ENCODE assay signal across 8 cellular contexts in the genomic region with DNA sequence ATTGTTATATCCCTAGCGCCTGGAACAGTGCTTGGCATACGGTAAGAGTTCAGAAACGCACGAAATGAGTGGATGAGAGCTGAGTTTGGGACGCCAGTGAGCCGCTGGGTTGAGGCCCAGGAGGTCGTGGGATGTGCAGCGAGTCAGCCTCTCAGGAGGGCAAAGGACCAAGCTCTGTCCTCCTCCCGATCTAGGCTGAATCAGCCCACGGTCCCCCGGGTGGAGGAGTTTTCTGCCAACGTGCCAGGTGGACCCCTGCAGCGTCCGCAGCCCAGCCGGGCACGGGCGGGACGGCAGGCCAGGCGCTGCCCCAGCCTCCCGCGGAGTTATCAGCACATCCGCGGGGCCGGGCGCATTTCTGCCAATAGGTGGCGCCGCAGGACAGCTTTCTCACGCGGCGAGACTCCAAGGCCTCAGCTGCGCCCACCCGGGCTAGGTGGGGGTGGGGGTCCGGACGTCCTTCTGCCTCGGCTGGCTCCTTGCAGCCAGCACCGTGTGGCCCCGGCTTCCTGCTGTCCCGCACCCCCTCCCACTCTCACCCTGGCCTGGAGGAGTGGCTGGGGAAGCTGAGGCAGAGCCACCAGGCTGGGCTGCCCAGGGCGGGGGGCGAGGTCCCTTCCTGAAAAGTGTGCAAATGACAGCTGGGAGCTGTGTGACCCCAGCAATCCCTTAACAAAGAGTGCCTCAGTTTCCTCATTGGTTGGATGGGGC. TPM values are rescaled to one million over a fixed set of nuclear protein-coding genes. Genes with fewer than 3 reads are reported as not detected.
DNase-seq lines count a peak whose midpoint lies in the region; ATAC-seq and TF ChIP-seq lines count a peak whose summit lies in the region.

No MANE protein-coding gene starts in this region.

- 5% methylated on average over 40 of the region's 40 CpGs for WGBS in right cardiac atrium
- WGBS in sigmoid colon, 2 donors = 4 to 11% methylated on average over 40 of the region's 40 CpGs

- ATAC-seq in right cardiac atrium (peak; percentile 17 to 41), GM21528 (IDR thresholded peaks at IDR 0.05; ENCODE audit: low FRiP score, unreplicated experiment) (no peak), GM21576 (IDR thresholded peaks at IDR 0.05; ENCODE audit: unreplicated experiment) (no peak)

- DNase-seq in DMS53 (lab: John Stamatoyannopoulos, UW) (peak; percentile 76), SW480 (ENCODE audit: low spot score) (peak; percentile 49), adipocyte (ENCODE audit: low read depth) (peak; percentile 91), right cardiac atrium (peak; percentile 83 to 95 (median 94)), sigmoid colon (peak; percentile 92)
- peak; percentile 58 for DNase-seq in Jurkat, Clone E6-1 (ENCODE audit: low read depth, low spot score)

- intact Hi-C loops in right cardiac atrium (cut with DNase I) = loop anchor here (5.0 to 10.0 kb wide), 7 partner anchors 37 to 813 kb away; partner anchors contain the start of genes ADSL (in 2 of the 4) and TNRC6B (in 1 of the 4)
- intact Hi-C loops in sigmoid colon (cut with DNase I) = loop anchor here (2.0 to 5.0 kb wide), 6 partner anchors 382 to 812 kb away; partner anchors contain the start of genes ADSL, CBX7 and TNRC6B

- no peak for TF ChIP-seq EP300 in sigmoid colon (IDR thresholded peaks at IDR 0.05)

- no peak overlapping the region for H3K27ac ChIP-seq in right cardiac atrium (ENCODE audit: low read length)
- peak overlapping the region in 3 of 4 donors; percentile 41 to 99 (median 48) for H3K27ac ChIP-seq in sigmoid colon

- peak overlapping the region; percentile 27 for H3K4me3 ChIP-seq in Jurkat, Clone E6-1 (ENCODE audit: low read length)
- H3K4me3 ChIP-seq in adipocyte (ENCODE audit: low read length) = no peak overlapping the region
- H3K4me3 ChIP-seq in right cardiac atrium (ENCODE audit: low read length) = no peak overlapping the region
- peak overlapping the region in 2 of 4 donors; percentile 11 to 13 for H3K4me3 ChIP-seq in sigmoid colon

- no peak for TF ChIP-seq POLR2A in sigmoid colon (IDR thresholded peaks at IDR 0.05)

- H3K36me3 ChIP-seq in adipocyte (ENCODE audit: control insufficient read depth, insufficient read depth, low read length, severe bottlenecking) (peaks cover 7% of the 10 kb centered on the region), sigmoid colon (peaks cover 0 to 8% (median 3%) of the 10 kb centered on the region in 4 donors)

- H3K9me3 ChIP-seq in adipocyte (ENCODE audit: control insufficient read depth, low read length) = no peaks in the 10 kb centered on the region
- H3K9me3 ChIP-seq in right cardiac atrium (ENCODE audit: control insufficient read depth, low read length) = no peaks in the 10 kb centered on the region
- no peaks in the 10 kb centered on the region for H3K9me3 ChIP-seq in sigmoid colon

- peaks cover 10% of the 10 kb centered on the region for H3K27me3 ChIP-seq in adipocyte (replicated peaks; ENCODE audit: control insufficient read depth, insufficient read depth, low read length)
- H3K27me3 ChIP-seq in right cardiac atrium (ENCODE audit: control insufficient read depth, insufficient read depth) = no peaks in the 10 kb centered on the region
- H3K27me3 ChIP-seq in sigmoid colon = no peaks in the 10 kb centered on the region

- peak overlapping the region; percentile 42 for H3K9ac ChIP-seq in adipocyte (ENCODE audit: low read length)

- TF ChIP-seq CTCF in sigmoid colon (IDR thresholded peaks at IDR 0.05) = peak; percentile 85 to 97 (median 92)

- H3K4me1 ChIP-seq in adipocyte (ENCODE audit: control insufficient read depth, insufficient read depth, low read length) (peaks cover 28% of the 10 kb centered on the region), right cardiac atrium (ENCODE audit: control insufficient read depth, insufficient read depth, low read length) (peaks cover 3% of the 10 kb centered on the region), sigmoid colon (peaks cover 0 to 37% (median 34%) of the 10 kb centered on the region in 4 donors)

RNA-seq across cellular contexts. Expression of gene RPS19BP1, which starts 2.2 kb away (rescaled TPM):
- 95.4 TPM for polyA plus RNA-seq in Jurkat, Clone E6-1 (2012; ENCODE audit: insufficient read depth, insufficient read length)
- 10 to 100 TPM; 55.1 to 75.5 (median 61.8) TPM for total RNA-seq in right cardiac atrium
- 155 TPM for polyA plus RNA-seq in right cardiac atrium
- total RNA-seq in sigmoid colon = 100 to 1,000 TPM; 148 to 217 (median 189) TPM
- polyA plus RNA-seq in sigmoid colon = 100 to 1,000 TPM; 176 to 180 (median 180) TPM

RNA-seq across cellular contexts. Expression of gene ATF4, which starts 14.4 kb away (rescaled TPM):
- polyA plus RNA-seq in Jurkat, Clone E6-1 (2012; ENCODE audit: insufficient read depth, insufficient read length) = 612 TPM
- 100 to 1,000 TPM; 156 to 254 (median 177) TPM for total RNA-seq in right cardiac atrium
- 244 TPM for polyA plus RNA-seq in right cardiac atrium
- 100 to 1,000 TPM; 483 to 651 (median 631) TPM for total RNA-seq in sigmoid colon
- 100 to 1,000 TPM; 423 to 446 (median 444) TPM for polyA plus RNA-seq in sigmoid colon

RNA-seq across cellular contexts. Expression of gene MIEF1, which starts 32.7 kb away (rescaled TPM):
- polyA plus RNA-seq in Jurkat, Clone E6-1 (2012; ENCODE audit: insufficient read depth, insufficient read length) = 23.0 TPM
- 10 to 100 TPM; 16.3 to 22.2 (median 18.7) TPM for total RNA-seq in right cardiac atrium
- 9.0 TPM for polyA plus RNA-seq in right cardiac atrium
- total RNA-seq in sigmoid colon = 10 to 100 TPM; 11.8 to 19.7 (median 14.2) TPM
- polyA plus RNA-seq in sigmoid colon = 10 to 100 TPM in 2 of 3 donors, 1 to 10 TPM in 1; 9.0 to 25.4 (median 11.6) TPM

RNA-seq across cellular contexts. Expression of gene CACNA1I, which starts 35.8 kb away (rescaled TPM):
- polyA plus RNA-seq in Jurkat, Clone E6-1 (2012; ENCODE audit: insufficient read depth, insufficient read length) = 0.10 TPM
- total RNA-seq in right cardiac atrium (under 1 TPM in 1 of 4 donors, not detected in 3; 0.06 TPM), sigmoid colon (under 1 TPM in 3 of 4 donors, not detected in 1; under 0.01 to 0.16 (median 0.14) TPM)
- polyA plus RNA-seq in right cardiac atrium (0.07 TPM), sigmoid colon (under 1 TPM in 1 of 3 donors, not detected in 2; 0.95 TPM)

Comparison
In these comparisons a context has a peak if more than half of its experiments do, and no peak if none do; other contexts are left out.
1. ATAC-seq: peak in right cardiac atrium (2 of 2); none in GM21528 (single experiment) and GM21576 (single experiment).
2. Peak in every context shown above with its lines, with median percentiles within 50 percentile points of each other: DNase-seq.